Comparison of ENCODE assay signal across 1 cellular context in the genomic region with DNA sequence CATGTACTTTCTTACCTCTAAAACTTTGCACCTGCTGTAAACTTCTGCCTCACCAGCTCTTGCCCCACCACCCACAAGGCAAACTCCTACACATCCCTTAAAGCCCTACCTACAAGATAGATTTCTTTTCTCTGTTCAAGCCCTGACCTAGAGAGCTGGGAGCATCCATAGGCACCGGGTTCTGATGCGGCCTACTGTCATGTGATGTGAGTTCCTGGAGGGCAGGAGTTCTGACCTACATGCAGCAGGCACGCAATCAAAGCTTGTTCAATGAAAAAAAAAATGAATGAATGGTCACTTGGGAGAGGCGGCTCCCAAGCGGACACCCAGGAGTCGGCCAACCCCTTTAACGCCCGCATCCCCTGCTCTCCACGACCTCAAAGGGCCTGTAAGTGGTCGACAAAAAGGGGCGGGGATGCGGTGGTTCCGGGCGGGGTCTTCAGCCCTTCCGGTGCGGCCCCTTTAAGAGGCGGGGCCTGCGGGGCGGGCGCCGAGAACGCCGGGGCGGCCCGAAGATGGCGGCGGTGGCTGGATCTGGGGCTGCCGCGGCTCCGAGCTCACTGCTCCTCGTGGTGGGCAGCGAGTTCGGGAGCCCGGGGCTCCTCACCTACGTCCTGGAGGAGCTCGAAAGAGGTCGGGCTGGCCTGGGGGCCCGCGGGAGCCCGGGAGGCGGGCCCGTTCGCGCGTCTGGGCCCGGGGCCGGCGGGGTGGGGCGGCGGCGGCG.
TF ChIP-seq lines count a peak whose summit lies in the region.

A gene with protein sequence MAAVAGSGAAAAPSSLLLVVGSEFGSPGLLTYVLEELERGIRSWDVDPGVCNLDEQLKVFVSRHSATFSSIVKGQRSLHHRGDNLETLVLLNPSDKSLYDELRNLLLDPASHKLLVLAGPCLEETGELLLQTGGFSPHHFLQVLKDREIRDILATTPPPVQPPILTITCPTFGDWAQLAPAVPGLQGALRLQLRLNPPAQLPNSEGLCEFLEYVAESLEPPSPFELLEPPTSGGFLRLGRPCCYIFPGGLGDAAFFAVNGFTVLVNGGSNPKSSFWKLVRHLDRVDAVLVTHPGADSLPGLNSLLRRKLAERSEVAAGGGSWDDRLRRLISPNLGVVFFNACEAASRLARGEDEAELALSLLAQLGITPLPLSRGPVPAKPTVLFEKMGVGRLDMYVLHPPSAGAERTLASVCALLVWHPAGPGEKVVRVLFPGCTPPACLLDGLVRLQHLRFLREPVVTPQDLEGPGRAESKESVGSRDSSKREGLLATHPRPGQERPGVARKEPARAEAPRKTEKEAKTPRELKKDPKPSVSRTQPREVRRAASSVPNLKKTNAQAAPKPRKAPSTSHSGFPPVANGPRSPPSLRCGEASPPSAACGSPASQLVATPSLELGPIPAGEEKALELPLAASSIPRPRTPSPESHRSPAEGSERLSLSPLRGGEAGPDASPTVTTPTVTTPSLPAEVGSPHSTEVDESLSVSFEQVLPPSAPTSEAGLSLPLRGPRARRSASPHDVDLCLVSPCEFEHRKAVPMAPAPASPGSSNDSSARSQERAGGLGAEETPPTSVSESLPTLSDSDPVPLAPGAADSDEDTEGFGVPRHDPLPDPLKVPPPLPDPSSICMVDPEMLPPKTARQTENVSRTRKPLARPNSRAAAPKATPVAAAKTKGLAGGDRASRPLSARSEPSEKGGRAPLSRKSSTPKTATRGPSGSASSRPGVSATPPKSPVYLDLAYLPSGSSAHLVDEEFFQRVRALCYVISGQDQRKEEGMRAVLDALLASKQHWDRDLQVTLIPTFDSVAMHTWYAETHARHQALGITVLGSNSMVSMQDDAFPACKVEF (plus strand): TSS at position 493 of the 724 bp plus-strand sequence. CDS start 23 bp downstream, at position 516.

TF ChIP-seq in K562, 482 proteins besides CTCF, POLR2A, EP300 and RAD21 (continued from another document and continues in another):
- TF ChIP-seq, protein P1, sequence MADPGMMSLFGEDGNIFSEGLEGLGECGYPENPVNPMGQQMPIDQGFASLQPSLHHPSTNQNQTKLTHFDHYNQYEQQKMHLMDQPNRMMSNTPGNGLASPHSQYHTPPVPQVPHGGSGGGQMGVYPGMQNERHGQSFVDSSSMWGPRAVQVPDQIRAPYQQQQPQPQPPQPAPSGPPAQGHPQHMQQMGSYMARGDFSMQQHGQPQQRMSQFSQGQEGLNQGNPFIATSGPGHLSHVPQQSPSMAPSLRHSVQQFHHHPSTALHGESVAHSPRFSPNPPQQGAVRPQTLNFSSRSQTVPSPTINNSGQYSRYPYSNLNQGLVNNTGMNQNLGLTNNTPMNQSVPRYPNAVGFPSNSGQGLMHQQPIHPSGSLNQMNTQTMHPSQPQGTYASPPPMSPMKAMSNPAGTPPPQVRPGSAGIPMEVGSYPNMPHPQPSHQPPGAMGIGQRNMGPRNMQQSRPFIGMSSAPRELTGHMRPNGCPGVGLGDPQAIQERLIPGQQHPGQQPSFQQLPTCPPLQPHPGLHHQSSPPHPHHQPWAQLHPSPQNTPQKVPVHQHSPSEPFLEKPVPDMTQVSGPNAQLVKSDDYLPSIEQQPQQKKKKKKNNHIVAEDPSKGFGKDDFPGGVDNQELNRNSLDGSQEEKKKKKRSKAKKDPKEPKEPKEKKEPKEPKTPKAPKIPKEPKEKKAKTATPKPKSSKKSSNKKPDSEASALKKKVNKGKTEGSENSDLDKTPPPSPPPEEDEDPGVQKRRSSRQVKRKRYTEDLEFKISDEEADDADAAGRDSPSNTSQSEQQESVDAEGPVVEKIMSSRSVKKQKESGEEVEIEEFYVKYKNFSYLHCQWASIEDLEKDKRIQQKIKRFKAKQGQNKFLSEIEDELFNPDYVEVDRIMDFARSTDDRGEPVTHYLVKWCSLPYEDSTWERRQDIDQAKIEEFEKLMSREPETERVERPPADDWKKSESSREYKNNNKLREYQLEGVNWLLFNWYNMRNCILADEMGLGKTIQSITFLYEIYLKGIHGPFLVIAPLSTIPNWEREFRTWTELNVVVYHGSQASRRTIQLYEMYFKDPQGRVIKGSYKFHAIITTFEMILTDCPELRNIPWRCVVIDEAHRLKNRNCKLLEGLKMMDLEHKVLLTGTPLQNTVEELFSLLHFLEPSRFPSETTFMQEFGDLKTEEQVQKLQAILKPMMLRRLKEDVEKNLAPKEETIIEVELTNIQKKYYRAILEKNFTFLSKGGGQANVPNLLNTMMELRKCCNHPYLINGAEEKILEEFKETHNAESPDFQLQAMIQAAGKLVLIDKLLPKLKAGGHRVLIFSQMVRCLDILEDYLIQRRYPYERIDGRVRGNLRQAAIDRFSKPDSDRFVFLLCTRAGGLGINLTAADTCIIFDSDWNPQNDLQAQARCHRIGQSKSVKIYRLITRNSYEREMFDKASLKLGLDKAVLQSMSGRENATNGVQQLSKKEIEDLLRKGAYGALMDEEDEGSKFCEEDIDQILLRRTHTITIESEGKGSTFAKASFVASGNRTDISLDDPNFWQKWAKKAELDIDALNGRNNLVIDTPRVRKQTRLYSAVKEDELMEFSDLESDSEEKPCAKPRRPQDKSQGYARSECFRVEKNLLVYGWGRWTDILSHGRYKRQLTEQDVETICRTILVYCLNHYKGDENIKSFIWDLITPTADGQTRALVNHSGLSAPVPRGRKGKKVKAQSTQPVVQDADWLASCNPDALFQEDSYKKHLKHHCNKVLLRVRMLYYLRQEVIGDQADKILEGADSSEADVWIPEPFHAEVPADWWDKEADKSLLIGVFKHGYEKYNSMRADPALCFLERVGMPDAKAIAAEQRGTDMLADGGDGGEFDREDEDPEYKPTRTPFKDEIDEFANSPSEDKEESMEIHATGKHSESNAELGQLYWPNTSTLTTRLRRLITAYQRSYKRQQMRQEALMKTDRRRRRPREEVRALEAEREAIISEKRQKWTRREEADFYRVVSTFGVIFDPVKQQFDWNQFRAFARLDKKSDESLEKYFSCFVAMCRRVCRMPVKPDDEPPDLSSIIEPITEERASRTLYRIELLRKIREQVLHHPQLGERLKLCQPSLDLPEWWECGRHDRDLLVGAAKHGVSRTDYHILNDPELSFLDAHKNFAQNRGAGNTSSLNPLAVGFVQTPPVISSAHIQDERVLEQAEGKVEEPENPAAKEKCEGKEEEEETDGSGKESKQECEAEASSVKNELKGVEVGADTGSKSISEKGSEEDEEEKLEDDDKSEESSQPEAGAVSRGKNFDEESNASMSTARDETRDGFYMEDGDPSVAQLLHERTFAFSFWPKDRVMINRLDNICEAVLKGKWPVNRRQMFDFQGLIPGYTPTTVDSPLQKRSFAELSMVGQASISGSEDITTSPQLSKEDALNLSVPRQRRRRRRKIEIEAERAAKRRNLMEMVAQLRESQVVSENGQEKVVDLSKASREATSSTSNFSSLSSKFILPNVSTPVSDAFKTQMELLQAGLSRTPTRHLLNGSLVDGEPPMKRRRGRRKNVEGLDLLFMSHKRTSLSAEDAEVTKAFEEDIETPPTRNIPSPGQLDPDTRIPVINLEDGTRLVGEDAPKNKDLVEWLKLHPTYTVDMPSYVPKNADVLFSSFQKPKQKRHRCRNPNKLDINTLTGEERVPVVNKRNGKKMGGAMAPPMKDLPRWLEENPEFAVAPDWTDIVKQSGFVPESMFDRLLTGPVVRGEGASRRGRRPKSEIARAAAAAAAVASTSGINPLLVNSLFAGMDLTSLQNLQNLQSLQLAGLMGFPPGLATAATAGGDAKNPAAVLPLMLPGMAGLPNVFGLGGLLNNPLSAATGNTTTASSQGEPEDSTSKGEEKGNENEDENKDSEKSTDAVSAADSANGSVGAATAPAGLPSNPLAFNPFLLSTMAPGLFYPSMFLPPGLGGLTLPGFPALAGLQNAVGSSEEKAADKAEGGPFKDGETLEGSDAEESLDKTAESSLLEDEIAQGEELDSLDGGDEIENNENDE (IDR thresholded peaks at IDR 0.05; ENCODE audit: low read depth, low read length) = no peak
- TF ChIP-seq HOXB6 (CRISPR knock-in tag; IDR thresholded peaks at IDR 0.05; ENCODE audit: borderline replicate concordance) (no peak), MIER1 (IDR thresholded peaks at IDR 0.05; ENCODE audit: low read depth) (no peak), ZNF589 (CRISPR knock-in tag; IDR thresholded peaks at IDR 0.05; ENCODE audit: low read depth) (no peak), ZNF436 (CRISPR knock-in tag; IDR thresholded peaks at IDR 0.05) (no peak), XRCC3 (IDR thresholded peaks at IDR 0.05) (no peak), ZNF384 (IDR thresholded peaks at IDR 0.05; ENCODE audit: low read depth, low read length) (0 out of 2 replicates have a peak, but pooled peaks have one; percentile 34), MTA2 (IDR thresholded peaks at IDR 0.05; ENCODE audit: low read depth) (no peak), U2AF1 (optimal IDR thresholded peaks at IDR 0.05; ENCODE audit: low read depth, low read length) (no peak), ZNF696 (CRISPR knock-in tag; conservative IDR thresholded peaks at IDR 0.05) (no peak), POLR2B (IDR thresholded peaks at IDR 0.05; ENCODE audit: low read depth, partially characterized antibody) (peak; percentile 46)
- TF ChIP-seq, protein P2, sequence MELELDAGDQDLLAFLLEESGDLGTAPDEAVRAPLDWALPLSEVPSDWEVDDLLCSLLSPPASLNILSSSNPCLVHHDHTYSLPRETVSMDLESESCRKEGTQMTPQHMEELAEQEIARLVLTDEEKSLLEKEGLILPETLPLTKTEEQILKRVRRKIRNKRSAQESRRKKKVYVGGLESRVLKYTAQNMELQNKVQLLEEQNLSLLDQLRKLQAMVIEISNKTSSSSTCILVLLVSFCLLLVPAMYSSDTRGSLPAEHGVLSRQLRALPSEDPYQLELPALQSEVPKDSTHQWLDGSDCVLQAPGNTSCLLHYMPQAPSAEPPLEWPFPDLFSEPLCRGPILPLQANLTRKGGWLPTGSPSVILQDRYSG (tag; conservative IDR thresholded peaks at IDR 0.05; ENCODE audit: low read depth) = no peak
- TF ChIP-seq, protein P3, sequence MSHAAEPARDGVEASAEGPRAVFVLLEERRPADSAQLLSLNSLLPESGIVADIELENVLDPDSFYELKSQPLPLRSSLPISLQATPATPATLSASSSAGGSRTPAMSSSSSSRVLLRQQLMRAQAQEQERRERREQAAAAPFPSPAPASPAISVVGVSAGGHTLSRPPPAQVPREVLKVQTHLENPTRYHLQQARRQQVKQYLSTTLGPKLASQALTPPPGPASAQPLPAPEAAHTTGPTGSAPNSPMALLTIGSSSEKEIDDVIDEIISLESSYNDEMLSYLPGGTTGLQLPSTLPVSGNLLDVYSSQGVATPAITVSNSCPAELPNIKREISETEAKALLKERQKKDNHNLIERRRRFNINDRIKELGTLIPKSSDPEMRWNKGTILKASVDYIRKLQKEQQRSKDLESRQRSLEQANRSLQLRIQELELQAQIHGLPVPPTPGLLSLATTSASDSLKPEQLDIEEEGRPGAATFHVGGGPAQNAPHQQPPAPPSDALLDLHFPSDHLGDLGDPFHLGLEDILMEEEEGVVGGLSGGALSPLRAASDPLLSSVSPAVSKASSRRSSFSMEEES (CRISPR knock-in tag; IDR thresholded peaks at IDR 0.05) = peak; percentile 46
- TF ChIP-seq, protein P4, sequence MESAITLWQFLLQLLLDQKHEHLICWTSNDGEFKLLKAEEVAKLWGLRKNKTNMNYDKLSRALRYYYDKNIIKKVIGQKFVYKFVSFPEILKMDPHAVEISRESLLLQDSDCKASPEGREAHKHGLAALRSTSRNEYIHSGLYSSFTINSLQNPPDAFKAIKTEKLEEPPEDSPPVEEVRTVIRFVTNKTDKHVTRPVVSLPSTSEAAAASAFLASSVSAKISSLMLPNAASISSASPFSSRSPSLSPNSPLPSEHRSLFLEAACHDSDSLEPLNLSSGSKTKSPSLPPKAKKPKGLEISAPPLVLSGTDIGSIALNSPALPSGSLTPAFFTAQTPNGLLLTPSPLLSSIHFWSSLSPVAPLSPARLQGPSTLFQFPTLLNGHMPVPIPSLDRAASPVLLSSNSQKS (CRISPR knock-in tag; IDR thresholded peaks at IDR 0.05) = no peak
- TF ChIP-seq, protein P5, sequence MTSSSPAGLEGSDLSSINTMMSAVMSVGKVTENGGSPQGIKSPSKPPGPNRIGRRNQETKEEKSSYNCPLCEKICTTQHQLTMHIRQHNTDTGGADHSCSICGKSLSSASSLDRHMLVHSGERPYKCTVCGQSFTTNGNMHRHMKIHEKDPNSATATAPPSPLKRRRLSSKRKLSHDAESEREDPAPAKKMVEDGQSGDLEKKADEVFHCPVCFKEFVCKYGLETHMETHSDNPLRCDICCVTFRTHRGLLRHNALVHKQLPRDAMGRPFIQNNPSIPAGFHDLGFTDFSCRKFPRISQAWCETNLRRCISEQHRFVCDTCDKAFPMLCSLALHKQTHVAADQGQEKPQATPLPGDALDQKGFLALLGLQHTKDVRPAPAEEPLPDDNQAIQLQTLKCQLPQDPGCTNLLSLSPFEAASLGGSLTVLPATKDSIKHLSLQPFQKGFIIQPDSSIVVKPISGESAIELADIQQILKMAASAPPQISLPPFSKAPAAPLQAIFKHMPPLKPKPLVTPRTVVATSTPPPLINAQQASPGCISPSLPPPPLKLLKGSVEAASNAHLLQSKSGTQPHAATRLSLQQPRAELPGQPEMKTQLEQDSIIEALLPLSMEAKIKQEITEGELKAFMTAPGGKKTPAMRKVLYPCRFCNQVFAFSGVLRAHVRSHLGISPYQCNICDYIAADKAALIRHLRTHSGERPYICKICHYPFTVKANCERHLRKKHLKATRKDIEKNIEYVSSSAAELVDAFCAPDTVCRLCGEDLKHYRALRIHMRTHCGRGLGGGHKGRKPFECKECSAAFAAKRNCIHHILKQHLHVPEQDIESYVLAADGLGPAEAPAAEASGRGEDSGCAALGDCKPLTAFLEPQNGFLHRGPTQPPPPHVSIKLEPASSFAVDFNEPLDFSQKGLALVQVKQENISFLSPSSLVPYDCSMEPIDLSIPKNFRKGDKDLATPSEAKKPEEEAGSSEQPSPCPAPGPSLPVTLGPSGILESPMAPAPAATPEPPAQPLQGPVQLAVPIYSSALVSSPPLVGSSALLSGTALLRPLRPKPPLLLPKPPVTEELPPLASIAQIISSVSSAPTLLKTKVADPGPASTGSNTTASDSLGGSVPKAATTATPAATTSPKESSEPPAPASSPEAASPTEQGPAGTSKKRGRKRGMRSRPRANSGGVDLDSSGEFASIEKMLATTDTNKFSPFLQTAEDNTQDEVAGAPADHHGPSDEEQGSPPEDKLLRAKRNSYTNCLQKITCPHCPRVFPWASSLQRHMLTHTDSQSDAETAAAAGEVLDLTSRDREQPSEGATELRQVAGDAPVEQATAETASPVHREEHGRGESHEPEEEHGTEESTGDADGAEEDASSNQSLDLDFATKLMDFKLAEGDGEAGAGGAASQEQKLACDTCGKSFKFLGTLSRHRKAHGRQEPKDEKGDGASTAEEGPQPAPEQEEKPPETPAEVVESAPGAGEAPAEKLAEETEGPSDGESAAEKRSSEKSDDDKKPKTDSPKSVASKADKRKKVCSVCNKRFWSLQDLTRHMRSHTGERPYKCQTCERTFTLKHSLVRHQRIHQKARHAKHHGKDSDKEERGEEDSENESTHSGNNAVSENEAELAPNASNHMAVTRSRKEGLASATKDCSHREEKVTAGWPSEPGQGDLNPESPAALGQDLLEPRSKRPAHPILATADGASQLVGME (CRISPR knock-in tag; IDR thresholded peaks at IDR 0.05) = no peak
